20 cellular contexts compared by ENCODE assay signal in the genomic region with DNA sequence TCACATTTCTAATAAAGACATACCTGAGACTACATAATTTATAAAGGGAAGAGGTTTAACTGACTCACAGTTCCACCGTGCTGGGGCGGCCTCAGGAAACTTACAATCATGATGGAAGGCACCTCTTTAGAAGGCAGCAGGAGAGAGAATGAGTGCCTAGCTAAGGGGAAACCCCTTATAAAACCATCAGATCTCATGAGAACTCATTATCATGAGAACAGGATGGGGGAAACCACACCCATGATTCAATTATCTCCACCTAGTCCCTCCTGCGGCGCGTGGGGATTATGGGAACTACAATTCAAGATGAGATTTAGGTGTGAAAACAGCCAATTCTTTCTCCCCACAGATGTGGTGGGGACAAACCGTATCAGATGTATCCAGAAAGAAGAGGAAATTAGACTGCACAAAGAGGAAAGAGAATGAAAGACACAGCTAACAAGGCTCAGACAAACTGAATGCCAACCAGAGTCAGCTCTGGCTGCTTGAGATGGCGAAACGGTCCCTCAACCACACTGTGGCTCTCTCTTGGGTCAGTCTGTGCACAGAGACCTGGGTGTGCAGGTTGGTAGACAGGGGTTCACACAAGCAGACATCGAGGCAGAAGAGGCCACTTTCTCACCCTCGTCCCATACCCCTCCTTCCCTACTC.
A peak's percentile ranks its signal among the peaks of the same experiment; 100 is the strongest.
DNase-seq lines count a peak whose midpoint lies in the region; ATAC-seq and TF ChIP-seq lines count a peak whose summit lies in the region.
"Had no signal": no experiment of that assay in that cellular context is flagged by ENCODE, and none has a peak within 500 bp of the region (broad histone marks: within the 10 kb centered on the region; RNA-seq: fewer than 3 reads in every experiment).

No MANE protein-coding gene starts in this region.

- H3K4me3 ChIP-seq in breast epithelium = no peak overlapping the region
- H3K4me3 ChIP-seq: GM23248, ovary, skin epidermis, suprapubic skin had no signal

- peak; percentile 1 for DNase-seq in NCI-H748 (lab: John Stamatoyannopoulos, UW; ENCODE audit: unreplicated experiment)
- no peak for DNase-seq in NCI-H748 treated with DMSO at 0.1 percent for 48 hours (lab: John Stamatoyannopoulos, UW)
- DNase-seq in activated CD4-positive, alpha-beta memory T cell treated with anti-CD3 and anti-CD28 coated beads, Interleukin-2, amount 10 ng/mL, durations not matched to agents 7 days and 5 days = peak; percentile 22
- peak in 2 of 3 experiments; percentile 13 to 36 for DNase-seq in effector memory CD8-positive, alpha-beta T cell
- DNase-seq in stimulated activated CD8-positive, alpha-beta memory T cell treated with anti-CD3 and anti-CD28 coated beads, Interleukin-12 subunit alpha, Interleukin-12 subunit beta, amount 100 ng/mL, for 24 hours (ENCODE audit: extremely low read depth) = peak; percentile 27
- no peak for DNase-seq in breast epithelium (ENCODE audit: low spot score in 2 of 2)
- no peak for DNase-seq in NCI-H187 treated with DMSO at 0.1 percent for 48 hours (lab: John Stamatoyannopoulos, UW)
- DNase-seq: 8988T, activated gamma-delta T cell, glutamatergic neuron, GM23248, kidney, NCI-H187, NCI-H82, ovary, Right ventricle myocardium superior, T1000 had no signal

- H3K9me3 Mint-ChIP-seq in activated CD4-positive, alpha-beta memory T cell treated with anti-CD3 and anti-CD28 coated beads, Interleukin-2, amount 10 ng/mL, durations not matched to agents 7 days and 5 days = peaks cover 18% of the 10 kb centered on the region
- peaks cover 6 to 10% of the 10 kb centered on the region in 2 donors for H3K9me3 Mint-ChIP-seq in effector memory CD8-positive, alpha-beta T cell

- peaks cover 10% of the 10 kb centered on the region for H3K27me3 Mint-ChIP-seq in activated CD4-positive, alpha-beta memory T cell treated with anti-CD3 and anti-CD28 coated beads, Interleukin-2, amount 10 ng/mL, durations not matched to agents 7 days and 5 days
- no peaks in the 10 kb centered on the region for H3K27me3 Mint-ChIP-seq in effector memory CD8-positive, alpha-beta T cell

- ATAC-seq in effector memory CD8-positive, alpha-beta T cell (replicated peaks) = peak; percentile 66
- no peak for ATAC-seq in GM18873 (IDR thresholded peaks at IDR 0.05; ENCODE audit: low FRiP score, unreplicated experiment)

- POLR2A ChIA-PET in activated CD4-positive, alpha-beta memory T cell treated with anti-CD3 and anti-CD28 coated beads, Interleukin-2, amount 10 ng/mL, durations not matched to agents 7 days and 5 days (lab: Charles Lee) = no interaction called here

- H3K27ac ChIP-seq in breast epithelium = no peak overlapping the region
- H3K27ac ChIP-seq: GM23248, ovary, skin epidermis, suprapubic skin had no signal

- TF ChIP-seq CTCF in breast epithelium (IDR thresholded peaks at IDR 0.05) = no peak

- peaks cover 61% of the 10 kb centered on the region for H3K4me1 Mint-ChIP-seq in activated CD4-positive, alpha-beta memory T cell treated with anti-CD3 and anti-CD28 coated beads, Interleukin-2, amount 10 ng/mL, durations not matched to agents 7 days and 5 days
- H3K4me1 Mint-ChIP-seq in effector memory CD8-positive, alpha-beta T cell (ENCODE audit: low read depth in 2 of 2) = peaks cover 61 to 84% of the 10 kb centered on the region in 2 donors

- TF ChIP-seq POLR2A in breast epithelium (IDR thresholded peaks at IDR 0.05) = no peak

- intact Hi-C loops in breast epithelium (cut with DNase I; ENCODE audit: low total_unique reads) = no loop called here

- H3K9me3 ChIP-seq in breast epithelium = no peaks in the 10 kb centered on the region
- H3K9me3 ChIP-seq: ovary, suprapubic skin had no signal

- H3K36me3 Mint-ChIP-seq in activated CD4-positive, alpha-beta memory T cell treated with anti-CD3 and anti-CD28 coated beads, Interleukin-2, amount 10 ng/mL, durations not matched to agents 7 days and 5 days (ENCODE audit: low read depth) = peaks cover 16% of the 10 kb centered on the region
- H3K36me3 Mint-ChIP-seq in effector memory CD8-positive, alpha-beta T cell (ENCODE audit: insufficient read depth) = peaks cover 5% of the 10 kb centered on the region

- no peak overlapping the region for H3K4me3 Mint-ChIP-seq in activated CD4-positive, alpha-beta memory T cell treated with anti-CD3 and anti-CD28 coated beads, Interleukin-2, amount 10 ng/mL, durations not matched to agents 7 days and 5 days
- peak overlapping the region; percentile 58 to 72 for H3K4me3 Mint-ChIP-seq in effector memory CD8-positive, alpha-beta T cell

- no peaks in the 10 kb centered on the region for H3K27me3 ChIP-seq in breast epithelium
- H3K27me3 ChIP-seq: ovary, suprapubic skin had no signal

- no peaks in the 10 kb centered on the region for H3K36me3 ChIP-seq in breast epithelium
- H3K36me3 ChIP-seq: ovary, suprapubic skin had no signal

- CTCF ChIA-PET in activated CD4-positive, alpha-beta memory T cell treated with anti-CD3 and anti-CD28 coated beads, Interleukin-2, amount 10 ng/mL, durations not matched to agents 7 days and 5 days (lab: Charles Lee) = interaction anchor here (0.6 to 1.2 kb wide), 2 partner anchors 9 to 120 kb away, joined by 3 to 4 read pairs; no protein-coding TSS in a partner anchor

- peak overlapping the region; percentile 53 for H3K27ac Mint-ChIP-seq in activated CD4-positive, alpha-beta memory T cell treated with anti-CD3 and anti-CD28 coated beads, Interleukin-2, amount 10 ng/mL, durations not matched to agents 7 days and 5 days
- peak overlapping the region; percentile 61 to 97 for H3K27ac Mint-ChIP-seq in effector memory CD8-positive, alpha-beta T cell

- no peaks in the 10 kb centered on the region for H3K4me1 ChIP-seq in breast epithelium
- H3K4me1 ChIP-seq: suprapubic skin had no signal

Comparison
In these comparisons a context has a peak if more than half of its experiments do, and no peak if none do; other contexts are left out.
1. DNase-seq: peak in NCI-H748 (single experiment), activated CD4-positive, alpha-beta memory T cell treated with anti-CD3 and anti-CD28 coated beads, Interleukin-2, amount 10 ng/mL, durations not matched to agents 7 days and 5 days (single experiment), effector memory CD8-positive, alpha-beta T cell (2 of 3) and stimulated activated CD8-positive, alpha-beta memory T cell treated with anti-CD3 and anti-CD28 coated beads, Interleukin-12 subunit alpha, Interleukin-12 subunit beta, amount 100 ng/mL, for 24 hours (single experiment); none in NCI-H748 treated with DMSO at 0.1 percent for 48 hours (single experiment), breast epithelium (0 of 2) and NCI-H187 treated with DMSO at 0.1 percent for 48 hours (single experiment).